ENCODE assay signal across 8 cellular contexts in the genomic region with DNA sequence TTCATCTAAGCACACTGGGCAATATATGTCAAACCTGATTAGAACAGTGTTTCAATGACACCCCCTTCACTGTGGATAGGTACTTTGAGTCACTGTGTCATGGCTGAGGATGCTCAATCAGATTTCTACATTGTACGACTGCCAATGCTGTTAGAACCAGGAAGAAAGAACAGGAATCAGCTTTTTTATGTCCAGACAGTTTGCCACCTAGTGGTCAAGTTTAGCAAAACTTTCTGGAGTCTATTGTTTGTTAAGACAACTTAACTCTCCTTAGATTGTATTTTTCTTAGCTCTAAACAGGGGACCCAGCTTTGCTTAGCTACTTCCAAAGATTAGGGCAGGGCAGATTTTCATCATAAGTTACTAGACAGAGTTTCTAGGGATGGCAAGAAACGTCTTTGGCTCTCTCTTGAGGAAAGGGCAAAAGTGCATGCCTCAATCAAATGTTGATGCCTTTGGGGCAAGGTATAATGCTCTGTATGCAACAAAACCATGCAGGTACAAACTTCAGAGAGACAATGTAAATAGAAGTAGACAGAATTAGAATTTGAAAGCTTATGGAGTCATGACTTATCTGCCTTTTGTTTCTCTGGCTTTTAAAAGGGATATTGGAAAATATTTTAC. TPM values are rescaled to one million over a fixed set of nuclear protein-coding genes. Genes with fewer than 3 reads are reported as not detected.
DNase-seq lines count a peak whose midpoint lies in the region; ATAC-seq, FAIRE-seq and TF ChIP-seq lines count a peak whose summit lies in the region.

No MANE protein-coding gene starts in this region.

- H3K4me3 Mint-ChIP-seq in CD4-positive, alpha-beta T cell = no peak overlapping the region

- no peak overlapping the region for H3K27ac ChIP-seq in CD4-positive, alpha-beta T cell (ENCODE audit: low read depth, low read length)

- DNase-seq in CD4-positive, alpha-beta T cell = peak in 1 of 10 experiments; percentile 2
- DNase-seq in NCI-H226 = peak; percentile 20
- DNase-seq in astrocyte of the hippocampus (ENCODE audit: low read depth, low spot score) = peak; percentile 76
- DNase-seq in stromal cell of bone marrow (ENCODE audit: low read depth) = peak; percentile 45
- no peak for DNase-seq in stimulated activated CD8-positive, alpha-beta memory T cell treated with anti-CD3 and anti-CD28 coated beads, Interleukin-4, amount 100 ng/mL, for 48 hours

- H3K27me3 Mint-ChIP-seq in CD4-positive, alpha-beta T cell = peaks cover 19% of the 10 kb centered on the region

- no peaks in the 10 kb centered on the region for H3K9me3 ChIP-seq in CD4-positive, alpha-beta T cell (ENCODE audit: control insufficient read depth, low read length)

- peaks cover 3% of the 10 kb centered on the region for H3K27me3 ChIP-seq in CD4-positive, alpha-beta T cell (ENCODE audit: control insufficient read depth, insufficient read depth, low read length)

- no peaks in the 10 kb centered on the region for H3K9me3 Mint-ChIP-seq in CD4-positive, alpha-beta T cell

- no peak overlapping the region for H3K27ac Mint-ChIP-seq in CD4-positive, alpha-beta T cell

- TF ChIP-seq CTCF in CD4-positive, alpha-beta T cell (IDR thresholded peaks at IDR 0.05) = peak; percentile 85

- H3K4me1 Mint-ChIP-seq in CD4-positive, alpha-beta T cell (ENCODE audit: low read depth) = peaks cover 4% of the 10 kb centered on the region

- intact Hi-C loops in CD4-positive, alpha-beta T cell (cut with DNase I, micrococcal nuclease) = loop anchor here (1.0 to 5.0 kb wide), 6 partner anchors 47 to 628 kb away; no protein-coding TSS in a partner anchor

- ATAC-seq in CD4-positive, alpha-beta T cell (ENCODE audit: poor library complexity) = peak; percentile 48
- peak; percentile 92 for ATAC-seq in GM18502 (IDR thresholded peaks at IDR 0.05; ENCODE audit: poor library complexity, unreplicated experiment)
- ATAC-seq in HG03103 (IDR thresholded peaks at IDR 0.05; ENCODE audit: low read depth, unreplicated experiment) = peak; percentile 80

- FAIRE-seq in islet of Langerhans (lab: Jason Lieb, UNC) = peak; percentile 98

- POLR2A ChIA-PET in CD4-positive, alpha-beta T cell (lab: Charles Lee) = interaction anchor here (1.0 to 1.1 kb wide), 2 partner anchors 50 to 624 kb away, joined by 3 to 4 read pairs; no protein-coding TSS in a partner anchor

- CTCF ChIA-PET in CD4-positive, alpha-beta T cell (lab: Charles Lee) = interaction anchor here (1.1 to 2.2 kb wide), 5 partner anchors 11 to 632 kb away, joined by 3 to 12 read pairs (median 7); no protein-coding TSS in a partner anchor

- H3K36me3 Mint-ChIP-seq in CD4-positive, alpha-beta T cell (ENCODE audit: low read depth) = no peaks in the 10 kb centered on the region

RNA-seq across cellular contexts. Expression of gene BMP3, which starts 40.5 kb away (rescaled TPM):
- total RNA-seq in CD4-positive, alpha-beta T cell = not detected
